In the genomic region with DNA sequence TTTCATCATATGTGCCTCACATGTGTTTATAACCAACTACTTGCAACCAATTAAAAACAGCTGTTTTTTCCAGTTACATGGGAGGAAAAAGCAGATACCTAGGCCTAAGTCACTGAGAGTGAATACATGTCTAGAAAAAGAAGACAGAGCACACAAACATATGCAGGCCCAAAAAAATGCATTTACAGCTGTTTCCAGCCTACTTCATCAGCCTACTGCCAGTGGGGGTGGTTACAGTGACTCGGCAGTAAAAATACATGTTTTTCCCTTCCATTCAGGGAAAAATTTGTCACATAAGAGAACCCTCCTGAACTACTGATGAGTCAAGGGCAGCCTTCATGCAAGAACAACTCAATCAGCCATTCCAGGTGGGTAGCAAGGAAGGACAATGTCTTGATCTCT, we compare ENCODE assay signal across 10 cellular contexts.
A peak's percentile ranks its signal among the peaks of the same experiment; 100 is the strongest.
DNase-seq lines count a peak whose midpoint lies in the region; ATAC-seq, FAIRE-seq and TF ChIP-seq lines count a peak whose summit lies in the region.
"Had no signal": no experiment of that assay in that cellular context is flagged by ENCODE, and none has a peak within 500 bp of the region (broad histone marks: within the 10 kb centered on the region; RNA-seq: fewer than 3 reads in every experiment).

No MANE protein-coding gene starts in this region.

- no peak for DNase-seq in activated CD4-positive, alpha-beta T cell treated with anti-CD3 and anti-CD28 coated beads, Interleukin-2, amount 10 ng/mL, durations not matched to agents 7 days and 5 days
- DNase-seq in activated CD4-positive, alpha-beta T cell treated with anti-CD3 and anti-CD28 coated beads, Interleukin-2, amount 50 U/mL, for 4 hours = no peak
- DNase-seq in SK-N-SH = no peak
- peak; percentile 85 for DNase-seq in fibroblast of the aortic adventitia (ENCODE audit: low read depth)
- no peak for DNase-seq in stimulated activated effector memory CD8-positive, alpha-beta T cell treated with anti-CD3 and anti-CD28 coated beads, Interleukin-12 subunit alpha, Interleukin-12 subunit beta, amount 100 ng/mL, for 72 hours (ENCODE audit: low spot score in 2 of 2)
- no peak for DNase-seq in GM12892 (ENCODE audit: insufficient read length)
- DNase-seq in stimulated activated naive CD4-positive, alpha-beta T cell (lab: John Stamatoyannopoulos, UW) = no peak
- DNase-seq: NCI-H1105 treated with DMSO at 0.1 percent for 48 hours had no signal

- ATAC-seq in stimulated activated effector memory CD8-positive, alpha-beta T cell treated with anti-CD3 and anti-CD28 coated beads, Interleukin-12 subunit alpha, Interleukin-12 subunit beta, amount 100 ng/mL, for 72 hours = no peak
- no peak for ATAC-seq in GM18867 (IDR thresholded peaks at IDR 0.05; ENCODE audit: unreplicated experiment)

- H3K4me3 Mint-ChIP-seq in activated CD4-positive, alpha-beta T cell treated with anti-CD3 and anti-CD28 coated beads, Interleukin-2, amount 10 ng/mL, durations not matched to agents 7 days and 5 days = no peak overlapping the region
- H3K4me3 Mint-ChIP-seq in stimulated activated effector memory CD8-positive, alpha-beta T cell treated with anti-CD3 and anti-CD28 coated beads, Interleukin-12 subunit alpha, Interleukin-12 subunit beta, amount 100 ng/mL, for 72 hours = no peak overlapping the region

- H3K4me3 ChIP-seq in SK-N-SH (ENCODE audit: low read depth in 2 of 2, low read length in 1 of 2) = no peak overlapping the region
- H3K4me3 ChIP-seq in fibroblast of the aortic adventitia (ENCODE audit: low read depth, low read length) = no peak overlapping the region

- no peaks in the 10 kb centered on the region for H3K9me3 Mint-ChIP-seq in activated CD4-positive, alpha-beta T cell treated with anti-CD3 and anti-CD28 coated beads, Interleukin-2, amount 10 ng/mL, durations not matched to agents 7 days and 5 days
- no peaks in the 10 kb centered on the region for H3K9me3 Mint-ChIP-seq in stimulated activated effector memory CD8-positive, alpha-beta T cell treated with anti-CD3 and anti-CD28 coated beads, Interleukin-12 subunit alpha, Interleukin-12 subunit beta, amount 100 ng/mL, for 72 hours

- no peaks in the 10 kb centered on the region for H3F3A ChIP-seq in SK-N-SH (replicated peaks; ENCODE audit: insufficient read depth)

- CTCF ChIA-PET in activated CD4-positive, alpha-beta T cell treated with anti-CD3 and anti-CD28 coated beads, Interleukin-2, amount 10 ng/mL, durations not matched to agents 7 days and 5 days (lab: Charles Lee) = interaction anchor here (1.0 kb wide), 1 partner anchor 13 kb away, joined by 3 read pairs; no protein-coding TSS in a partner anchor
- CTCF ChIA-PET in SK-N-SH (lab: Yijun Ruan, JAX) = interaction anchor here (1.4 to 1.6 kb wide), 3 partner anchors 10 to 158 kb away, joined by 5 to 6 read pairs (median 6); no protein-coding TSS in a partner anchor

- 0% methylated on average over 1 of the region's 1 CpG for WGBS in SK-N-SH (ENCODE audit: low lambda C conversion rate)

- no peak for TF ChIP-seq POLR2A in GM12892 (IDR thresholded peaks at IDR 0.05; ENCODE audit: low read depth, low read length)

- no peaks in the 10 kb centered on the region for H3K27me3 ChIP-seq in SK-N-SH (ENCODE audit: insufficient read depth)

- no peaks in the 10 kb centered on the region for H4K20me1 ChIP-seq in SK-N-SH (ENCODE audit: insufficient read depth)

- H3K4me1 Mint-ChIP-seq in activated CD4-positive, alpha-beta T cell treated with anti-CD3 and anti-CD28 coated beads, Interleukin-2, amount 10 ng/mL, durations not matched to agents 7 days and 5 days = peaks cover 5% of the 10 kb centered on the region
- H3K4me1 Mint-ChIP-seq in stimulated activated effector memory CD8-positive, alpha-beta T cell treated with anti-CD3 and anti-CD28 coated beads, Interleukin-12 subunit alpha, Interleukin-12 subunit beta, amount 100 ng/mL, for 72 hours = peaks cover 39% of the 10 kb centered on the region

- peaks cover 31% of the 10 kb centered on the region for H3K36me3 Mint-ChIP-seq in activated CD4-positive, alpha-beta T cell treated with anti-CD3 and anti-CD28 coated beads, Interleukin-2, amount 10 ng/mL, durations not matched to agents 7 days and 5 days (ENCODE audit: low read depth)
- peaks cover 77% of the 10 kb centered on the region for H3K36me3 Mint-ChIP-seq in stimulated activated effector memory CD8-positive, alpha-beta T cell treated with anti-CD3 and anti-CD28 coated beads, Interleukin-12 subunit alpha, Interleukin-12 subunit beta, amount 100 ng/mL, for 72 hours

- H3K4me1 ChIP-seq in SK-N-SH (ENCODE audit: control insufficient read depth in 1 of 2, insufficient read depth in 2 of 2, low read depth in 1 of 2, low read length in 1 of 2) = peaks cover 8 to 16% of the 10 kb centered on the region in 2 experiments; a peak in 3 of 4 replicates

- peaks cover 19 to 23% of the 10 kb centered on the region in 2 experiments for H3K36me3 ChIP-seq in SK-N-SH (replicated peaks in 1 of 2; ENCODE audit: control insufficient read depth in 1 of 2, insufficient read depth in 2 of 2, low read length in 1 of 2)

- H2AFZ ChIP-seq in SK-N-SH (ENCODE audit: low read depth) = no peak overlapping the region

- no peak overlapping the region for H3K9ac ChIP-seq in SK-N-SH

- H3K9me3 ChIP-seq in SK-N-SH = no peaks in the 10 kb centered on the region

- peak overlapping the region; percentile 53 to 69 for H3K27ac ChIP-seq in SK-N-SH (ENCODE audit: low read depth in 2 of 2, low read length in 1 of 2)

- H3K79me2 ChIP-seq in SK-N-SH (ENCODE audit: insufficient read depth) = no peaks in the 10 kb centered on the region

- no peak overlapping the region for H3K4me2 ChIP-seq in SK-N-SH

- no peak for TF ChIP-seq RAD21 in SK-N-SH (IDR thresholded peaks at IDR 0.05; ENCODE audit: low read length)

- no peaks in the 10 kb centered on the region for H3K9me2 ChIP-seq in SK-N-SH

- POLR2A ChIA-PET in activated CD4-positive, alpha-beta T cell treated with anti-CD3 and anti-CD28 coated beads, Interleukin-2, amount 10 ng/mL, durations not matched to agents 7 days and 5 days (lab: Charles Lee) = no interaction called here
- POLR2A ChIA-PET in SK-N-SH (lab: Yijun Ruan, JAX) = no interaction called here

- TF ChIP-seq CTCF in SK-N-SH (IDR thresholded peaks at IDR 0.05) (no peak), fibroblast of the aortic adventitia (IDR thresholded peaks at IDR 0.05; ENCODE audit: insufficient read depth, low read length) (no peak)

- TF ChIP-seq EP300 in SK-N-SH (IDR thresholded peaks at IDR 0.05; ENCODE audit: borderline replicate concordance in 1 of 2, low read depth in 1 of 2, low read length in 1 of 2) = no peak

- H3K27ac Mint-ChIP-seq in activated CD4-positive, alpha-beta T cell treated with anti-CD3 and anti-CD28 coated beads, Interleukin-2, amount 10 ng/mL, durations not matched to agents 7 days and 5 days = peak overlapping the region; percentile 41
- H3K27ac Mint-ChIP-seq in stimulated activated effector memory CD8-positive, alpha-beta T cell treated with anti-CD3 and anti-CD28 coated beads, Interleukin-12 subunit alpha, Interleukin-12 subunit beta, amount 100 ng/mL, for 72 hours = peak overlapping the region; percentile 40

- no peaks in the 10 kb centered on the region for H3K27me3 Mint-ChIP-seq in activated CD4-positive, alpha-beta T cell treated with anti-CD3 and anti-CD28 coated beads, Interleukin-2, amount 10 ng/mL, durations not matched to agents 7 days and 5 days

- FAIRE-seq in GM12892 (lab: Jason Lieb, UNC) = no peak
- FAIRE-seq: A204.1 had no signal

TF ChIP-seq in SK-N-SH, 30 proteins besides CTCF, POLR2A, EP300 and RAD21:
- TF ChIP-seq ELF1 (IDR thresholded peaks at IDR 0.05) (no peak), TCF12 (IDR thresholded peaks at IDR 0.05) (peak; percentile 58)
- TF ChIP-seq, protein P1, sequence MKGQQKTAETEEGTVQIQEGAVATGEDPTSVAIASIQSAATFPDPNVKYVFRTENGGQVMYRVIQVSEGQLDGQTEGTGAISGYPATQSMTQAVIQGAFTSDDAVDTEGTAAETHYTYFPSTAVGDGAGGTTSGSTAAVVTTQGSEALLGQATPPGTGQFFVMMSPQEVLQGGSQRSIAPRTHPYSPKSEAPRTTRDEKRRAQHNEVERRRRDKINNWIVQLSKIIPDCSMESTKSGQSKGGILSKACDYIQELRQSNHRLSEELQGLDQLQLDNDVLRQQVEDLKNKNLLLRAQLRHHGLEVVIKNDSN (IDR thresholded peaks at IDR 0.05; ENCODE audit: borderline replicate concordance, low read depth) = no peak
TF ChIP-seq in SK-N-SH: peak in this region for 1.
